ENCODE assay signal across 8 cellular contexts in the genomic region with DNA sequence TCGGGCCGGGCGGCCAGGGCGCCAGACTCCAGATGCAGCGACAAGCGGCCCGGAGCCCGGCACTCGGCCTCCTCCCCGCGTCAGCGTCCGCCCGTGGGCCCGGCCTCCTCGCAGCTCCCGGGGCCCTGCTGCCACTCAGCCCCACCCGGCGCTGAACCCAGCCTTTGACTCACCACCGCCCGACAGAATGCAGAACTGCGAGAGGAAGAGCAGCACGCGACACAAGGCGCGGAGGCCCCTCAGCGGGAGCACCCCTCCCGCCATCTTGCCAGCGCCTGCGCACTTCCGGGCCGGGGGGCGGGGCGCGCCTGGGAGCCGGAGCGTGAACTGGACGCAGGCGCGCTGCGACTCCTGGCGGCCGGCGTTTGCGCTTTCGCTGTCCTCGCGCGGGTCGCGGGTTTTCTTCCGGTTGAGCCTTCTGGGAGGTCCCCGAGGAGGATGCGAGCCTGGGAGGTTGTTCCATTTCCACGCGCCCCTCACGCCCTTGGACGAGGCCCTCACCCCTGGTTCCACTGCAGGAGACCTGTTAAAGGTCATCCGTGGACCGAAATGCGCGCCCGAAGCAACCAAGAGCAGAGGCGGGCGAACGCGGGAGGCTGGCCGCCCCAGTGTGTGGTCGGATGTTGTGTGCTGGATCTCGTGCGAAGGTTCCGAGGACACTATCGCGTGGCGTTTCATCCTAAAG. TPM values are rescaled to one million over a fixed set of nuclear protein-coding genes. Genes with fewer than 3 reads are reported as not detected.
DNase-seq lines count a peak whose midpoint lies in the region; ATAC-seq and TF ChIP-seq lines count a peak whose summit lies in the region.

TSS of gene TM2D3 (minus strand) at position 284 of the 685 bp plus-strand sequence. CDS start at position 264, 20 bp downstream.

- H3K4me1 Mint-ChIP-seq in CD4-positive, alpha-beta T cell (ENCODE audit: low read depth) = peaks cover 48% of the 10 kb centered on the region
- H3K4me1 Mint-ChIP-seq in activated CD4-positive, alpha-beta memory T cell treated with anti-CD3 and anti-CD28 coated beads, Interleukin-2, amount 10 ng/mL, durations not matched to agents 7 days and 5 days = peaks cover 43% of the 10 kb centered on the region

- no peaks in the 10 kb centered on the region for H3K9me3 ChIP-seq in CD4-positive, alpha-beta T cell (ENCODE audit: control insufficient read depth, low read length)
- H3K9me3 ChIP-seq in lung (ENCODE audit: control insufficient read depth in 2 of 2, insufficient read depth in 1 of 2, low read length in 1 of 2) = no peaks in the 10 kb centered on the region

- peak; percentile 89 to 98 (median 93) for DNase-seq in CD4-positive, alpha-beta T cell
- peak; percentile 54 for DNase-seq in NCI-H82 treated with DMSO at 0.1 percent for 48 hours (lab: John Stamatoyannopoulos, UW; ENCODE audit: unreplicated experiment)
- peak; percentile 96 for DNase-seq in activated CD4-positive, alpha-beta memory T cell treated with anti-CD3 and anti-CD28 coated beads, Interleukin-2, amount 10 ng/mL, durations not matched to agents 7 days and 5 days
- peak; percentile 94 for DNase-seq in ecto neural progenitor cell (ENCODE audit: low spot score)
- peak; percentile 93 for DNase-seq in lung (ENCODE audit: low spot score)
- peak; percentile 88 to 94 (median 92) for DNase-seq in stimulated activated CD4-positive, alpha-beta T cell treated with anti-CD3 and anti-CD28 coated beads, TNF-alpha, amount 100 ng/mL, for 4 hours (ENCODE audit: low read depth in 3 of 3)

- H3K36me3 Mint-ChIP-seq in CD4-positive, alpha-beta T cell (ENCODE audit: low read depth) = peaks cover 73% of the 10 kb centered on the region
- H3K36me3 Mint-ChIP-seq in activated CD4-positive, alpha-beta memory T cell treated with anti-CD3 and anti-CD28 coated beads, Interleukin-2, amount 10 ng/mL, durations not matched to agents 7 days and 5 days (ENCODE audit: low read depth) = peaks cover 20% of the 10 kb centered on the region

- 0% methylated on average over 74 to 75 of the region's 75 CpGs for WGBS in lung, 2 donors

- CTCF ChIA-PET in CD4-positive, alpha-beta T cell (lab: Charles Lee) = interaction anchor here (0.8 to 1.3 kb wide), 5 partner anchors 10 to 400 kb away, joined by 3 to 10 read pairs (median 3); partner anchors contain the start of gene CHSY1
- CTCF ChIA-PET in activated CD4-positive, alpha-beta memory T cell treated with anti-CD3 and anti-CD28 coated beads, Interleukin-2, amount 10 ng/mL, durations not matched to agents 7 days and 5 days (lab: Charles Lee) = interaction anchor here (0.7 to 2.9 kb wide), 7 partner anchors 10 to 363 kb away, joined by 3 to 18 read pairs (median 8); partner anchors contain the start of genes SNRPA1 and TARS3

- intact Hi-C loops in CD4-positive, alpha-beta T cell (cut with DNase I, micrococcal nuclease) = loop anchor here (1.0 to 5.0 kb wide), 5 partner anchors 70 to 565 kb away; partner anchors contain the start of genes SELENOS (in 1 of the 2), SNRPA1 (in 1 of the 2) and TARS3 (in 1 of the 2)

- H3K4me3 Mint-ChIP-seq in CD4-positive, alpha-beta T cell = peak within 1 kb of the TSS; percentile 97
- H3K4me3 Mint-ChIP-seq in activated CD4-positive, alpha-beta memory T cell treated with anti-CD3 and anti-CD28 coated beads, Interleukin-2, amount 10 ng/mL, durations not matched to agents 7 days and 5 days = peak within 1 kb of the TSS; percentile 91

- H3K9me3 Mint-ChIP-seq in CD4-positive, alpha-beta T cell = no peaks in the 10 kb centered on the region
- H3K9me3 Mint-ChIP-seq in activated CD4-positive, alpha-beta memory T cell treated with anti-CD3 and anti-CD28 coated beads, Interleukin-2, amount 10 ng/mL, durations not matched to agents 7 days and 5 days = no peaks in the 10 kb centered on the region

- no peaks in the 10 kb centered on the region for H3K27me3 Mint-ChIP-seq in CD4-positive, alpha-beta T cell
- no peaks in the 10 kb centered on the region for H3K27me3 Mint-ChIP-seq in activated CD4-positive, alpha-beta memory T cell treated with anti-CD3 and anti-CD28 coated beads, Interleukin-2, amount 10 ng/mL, durations not matched to agents 7 days and 5 days

- peaks cover 6% of the 10 kb centered on the region in 2 donors for H3K36me3 ChIP-seq in lung (ENCODE audit: control insufficient read depth in 2 of 2, insufficient read depth in 2 of 2, low read length in 2 of 2)

- peak; percentile 82 for TF ChIP-seq CTCF in CD4-positive, alpha-beta T cell (IDR thresholded peaks at IDR 0.05)
- peak; percentile 60 for TF ChIP-seq CTCF in lung (IDR thresholded peaks at IDR 0.05; ENCODE audit: control extremely low read depth, extremely low read depth)

- ATAC-seq in CD4-positive, alpha-beta T cell (ENCODE audit: poor library complexity) = peak; percentile 94
- ATAC-seq in GM19397 (IDR thresholded peaks at IDR 0.05; ENCODE audit: unreplicated experiment) = peak; percentile 90
- peak; percentile 91 for ATAC-seq in HG03571 (IDR thresholded peaks at IDR 0.05; ENCODE audit: unreplicated experiment)
- ATAC-seq in lung (ENCODE audit: insufficient read depth, low FRiP score) = peak; percentile 98

- H3K4me3 ChIP-seq in lung = peak within 1 kb of the TSS; percentile 93

- no peaks in the 10 kb centered on the region for H3K27me3 ChIP-seq in CD4-positive, alpha-beta T cell (ENCODE audit: control insufficient read depth, insufficient read depth, low read length)
- H3K27me3 ChIP-seq in lung (ENCODE audit: control insufficient read depth, insufficient read depth) = no peaks in the 10 kb centered on the region

- H3K27ac ChIP-seq in CD4-positive, alpha-beta T cell (ENCODE audit: low read depth, low read length) = peak within 1 kb of the TSS; percentile 96
- H3K27ac ChIP-seq in lung (ENCODE audit: low read depth in 1 of 2, low read length in 1 of 2) = peak within 1 kb of the TSS; percentile 92 to 99

- peak within 1 kb of the TSS; percentile 98 for H3K27ac Mint-ChIP-seq in CD4-positive, alpha-beta T cell
- H3K27ac Mint-ChIP-seq in activated CD4-positive, alpha-beta memory T cell treated with anti-CD3 and anti-CD28 coated beads, Interleukin-2, amount 10 ng/mL, durations not matched to agents 7 days and 5 days = peak within 1 kb of the TSS; percentile 97

- POLR2A ChIA-PET in CD4-positive, alpha-beta T cell (lab: Charles Lee) = interaction anchor here (1.0 to 2.4 kb wide), 10 partner anchors 10 to 1050 kb away, joined by 4 to 33 read pairs (median 7); partner anchors contain the start of genes ASB7, LINS1, SNRPA1 and TARS3
- POLR2A ChIA-PET in activated CD4-positive, alpha-beta memory T cell treated with anti-CD3 and anti-CD28 coated beads, Interleukin-2, amount 10 ng/mL, durations not matched to agents 7 days and 5 days (lab: Charles Lee) = interaction anchor here (0.7 to 4.4 kb wide), 11 partner anchors 9 to 370 kb away, joined by 3 to 46 read pairs (median 4); partner anchors contain the start of genes SNRPA1 and TARS3

- peaks cover 5 to 9% of the 10 kb centered on the region in 2 donors for H3K4me1 ChIP-seq in lung (ENCODE audit: control insufficient read depth in 2 of 2, insufficient read depth in 2 of 2, low read length in 2 of 2)

RNA-seq across cellular contexts. Expression of gene TM2D3, which starts in this region (rescaled TPM):
- total RNA-seq in CD4-positive, alpha-beta T cell = 100 to 1,000 TPM; 102 to 107 TPM
- 10 to 100 TPM; 41.8 to 43.8 TPM for total RNA-seq in activated CD4-positive, alpha-beta memory T cell treated with anti-CD3 and anti-CD28 coated beads, Interleukin-2, amount 10 ng/mL, durations not matched to agents 7 days and 5 days
- 10 to 100 TPM; 44.3 to 68.1 TPM for total RNA-seq in lung
- polyA plus RNA-seq in lung = 10 to 100 TPM; 40.2 to 44.9 TPM

Comparison
In these comparisons a context has a peak if more than half of its experiments do, and no peak if none do; other contexts are left out.
1. Peak in every context shown above with its lines: DNase-seq, ATAC-seq, H3K4me3 ChIP-seq and H3K27ac ChIP-seq.